ENCODE assay signal across 14 cellular contexts in the genomic region with DNA sequence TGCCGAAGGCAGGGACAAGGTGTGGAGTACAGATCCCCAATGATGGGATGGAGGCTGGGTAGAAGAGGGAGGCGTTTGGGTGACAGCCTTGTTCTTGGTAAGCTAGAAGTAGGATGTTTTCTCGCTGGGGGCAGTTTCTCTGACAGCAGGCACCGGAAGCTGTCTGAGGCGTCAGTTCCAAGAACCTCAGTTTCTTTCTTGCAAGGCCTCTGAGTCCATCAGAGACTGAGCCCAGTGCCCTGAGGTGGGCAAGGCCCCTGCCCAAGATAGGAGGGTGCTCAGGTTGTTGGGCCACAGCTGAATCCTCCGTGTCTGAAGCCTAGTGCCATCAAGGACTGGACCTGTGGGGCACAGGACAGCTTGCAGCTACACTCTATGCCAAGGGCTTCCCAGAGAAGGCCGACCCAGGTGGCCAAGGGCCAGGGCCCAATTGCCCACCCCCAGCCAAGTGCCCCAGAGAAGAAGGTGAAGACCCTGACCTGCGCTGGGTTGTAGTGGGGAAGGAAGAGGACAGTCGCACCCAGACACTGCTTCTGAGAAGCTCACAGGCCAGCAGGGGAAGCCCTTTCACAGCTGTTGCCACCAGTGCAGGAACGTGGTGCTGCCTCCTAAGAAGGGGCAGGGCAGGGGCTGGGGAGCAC.
"Had no signal": no experiment of that assay in that cellular context is flagged by ENCODE, and none has a peak within 500 bp of the region (broad histone marks: within the 10 kb centered on the region; RNA-seq: fewer than 3 reads in every experiment).

No MANE protein-coding gene starts in this region.

- H3K9me3 Mint-ChIP-seq: mesothelial cell of epicardium, nephron progenitor cell had no signal

- H3K9me3 ChIP-seq: gastrocnemius medialis, heart left ventricle, lower lobe of right lung, thoracic aorta, upper lobe of right lung had no signal

- H3K27me3 Mint-ChIP-seq: activated naive CD8-positive, alpha-beta T cell had no signal

- H3K27ac ChIP-seq: heart left ventricle, lower lobe of right lung, thoracic aorta, upper lobe of right lung had no signal

- DNase-seq: activated CD8-positive, alpha-beta memory T cell treated with anti-CD3 and anti-CD28 coated beads, Interleukin-2, amount 50 U/mL, for 48 hours; amniotic stem cell; erythroblast; gastrocnemius medialis; heart left ventricle; left colon; lower lobe of right lung; stimulated activated CD4-positive, alpha-beta T cell treated with anti-CD3 and anti-CD28 coated beads, Interleukin-1b, Interleukin-23, amount 100 ng/mL, for 48 hours; T1000; upper lobe of right lung had no signal

- H3K4me3 ChIP-seq: gastrocnemius medialis, heart left ventricle, lower lobe of right lung, thoracic aorta, upper lobe of right lung had no signal

- H3K27ac Mint-ChIP-seq: activated naive CD8-positive, alpha-beta T cell; mesothelial cell of epicardium; nephron progenitor cell had no signal

- H3K4me3 Mint-ChIP-seq: activated naive CD8-positive, alpha-beta T cell; mesothelial cell of epicardium; nephron progenitor cell had no signal

- H3K27me3 ChIP-seq: gastrocnemius medialis, heart left ventricle, upper lobe of right lung had no signal

- ATAC-seq: gastrocnemius medialis, left colon had no signal

- H3K4me1 ChIP-seq: upper lobe of right lung had no signal
